Comparison of ENCODE assay signal across 8 cellular contexts in the genomic region with DNA sequence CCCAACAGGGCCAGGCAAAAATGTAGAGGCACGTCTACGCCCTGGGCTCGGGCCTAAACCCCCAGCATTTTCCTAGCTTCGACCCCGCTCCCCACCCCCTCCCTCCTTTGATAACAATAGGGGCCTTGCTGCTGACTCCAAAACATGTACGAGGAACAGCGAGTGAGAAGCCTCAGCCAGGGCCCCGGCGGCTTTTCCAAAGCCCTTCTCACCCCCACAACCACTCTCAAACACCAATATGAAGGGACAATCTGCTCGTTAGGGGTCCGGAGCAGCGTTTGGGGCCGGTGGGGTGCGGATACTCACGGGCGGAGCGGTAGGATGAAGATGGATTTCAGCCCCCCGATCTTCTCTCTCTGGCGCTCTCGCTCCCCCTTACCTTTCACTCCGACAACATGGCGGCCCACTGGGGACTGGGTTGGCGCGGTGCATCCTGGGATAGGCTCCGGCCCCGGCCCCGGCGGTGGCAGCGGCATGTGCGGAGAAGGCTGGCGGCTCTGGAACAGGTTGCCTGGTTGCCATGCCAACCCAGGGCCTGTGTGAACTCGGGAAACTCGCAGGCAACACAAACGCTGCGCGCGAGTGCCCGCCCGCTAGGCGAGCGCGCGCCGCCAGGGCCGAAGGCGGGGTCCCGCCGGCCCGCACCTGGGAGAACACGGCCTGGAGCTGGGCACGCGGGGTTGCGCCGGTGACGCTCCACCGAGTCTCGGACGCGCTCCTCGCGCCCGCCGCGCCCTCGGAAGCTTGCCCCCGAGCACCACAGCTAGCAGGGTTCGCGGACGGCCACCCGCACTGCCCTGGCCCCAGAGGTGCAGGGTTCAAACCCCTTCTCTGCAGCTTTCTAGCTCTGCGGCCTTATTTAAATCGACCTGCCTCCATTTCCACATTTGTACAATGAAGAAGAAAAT. TPM values are rescaled to one million over a fixed set of nuclear protein-coding genes. Genes with fewer than 3 reads are reported as not detected.
DNase-seq lines count a peak whose midpoint lies in the region; ATAC-seq and TF ChIP-seq lines count a peak whose summit lies in the region.

A gene with protein sequence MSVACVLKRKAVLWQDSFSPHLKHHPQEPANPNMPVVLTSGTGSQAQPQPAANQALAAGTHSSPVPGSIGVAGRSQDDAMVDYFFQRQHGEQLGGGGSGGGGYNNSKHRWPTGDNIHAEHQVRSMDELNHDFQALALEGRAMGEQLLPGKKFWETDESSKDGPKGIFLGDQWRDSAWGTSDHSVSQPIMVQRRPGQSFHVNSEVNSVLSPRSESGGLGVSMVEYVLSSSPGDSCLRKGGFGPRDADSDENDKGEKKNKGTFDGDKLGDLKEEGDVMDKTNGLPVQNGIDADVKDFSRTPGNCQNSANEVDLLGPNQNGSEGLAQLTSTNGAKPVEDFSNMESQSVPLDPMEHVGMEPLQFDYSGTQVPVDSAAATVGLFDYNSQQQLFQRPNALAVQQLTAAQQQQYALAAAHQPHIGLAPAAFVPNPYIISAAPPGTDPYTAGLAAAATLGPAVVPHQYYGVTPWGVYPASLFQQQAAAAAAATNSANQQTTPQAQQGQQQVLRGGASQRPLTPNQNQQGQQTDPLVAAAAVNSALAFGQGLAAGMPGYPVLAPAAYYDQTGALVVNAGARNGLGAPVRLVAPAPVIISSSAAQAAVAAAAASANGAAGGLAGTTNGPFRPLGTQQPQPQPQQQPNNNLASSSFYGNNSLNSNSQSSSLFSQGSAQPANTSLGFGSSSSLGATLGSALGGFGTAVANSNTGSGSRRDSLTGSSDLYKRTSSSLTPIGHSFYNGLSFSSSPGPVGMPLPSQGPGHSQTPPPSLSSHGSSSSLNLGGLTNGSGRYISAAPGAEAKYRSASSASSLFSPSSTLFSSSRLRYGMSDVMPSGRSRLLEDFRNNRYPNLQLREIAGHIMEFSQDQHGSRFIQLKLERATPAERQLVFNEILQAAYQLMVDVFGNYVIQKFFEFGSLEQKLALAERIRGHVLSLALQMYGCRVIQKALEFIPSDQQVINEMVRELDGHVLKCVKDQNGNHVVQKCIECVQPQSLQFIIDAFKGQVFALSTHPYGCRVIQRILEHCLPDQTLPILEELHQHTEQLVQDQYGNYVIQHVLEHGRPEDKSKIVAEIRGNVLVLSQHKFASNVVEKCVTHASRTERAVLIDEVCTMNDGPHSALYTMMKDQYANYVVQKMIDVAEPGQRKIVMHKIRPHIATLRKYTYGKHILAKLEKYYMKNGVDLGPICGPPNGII (minus strand): TSS at position 408 of the 908 bp plus-strand sequence. CDS start 6,151 bp downstream, outside the sequence.

- H3K4me3 ChIP-seq in GM08714 (ENCODE audit: low read length) (peak within 1 kb of the TSS; percentile 93), osteoblast (ENCODE audit: insufficient read depth, low read length) (peak within 1 kb of the TSS; percentile 84), thoracic aorta (peak within 1 kb of the TSS; percentile 87)

- peak; percentile 99 for DNase-seq in NCI-H1092 (lab: John Stamatoyannopoulos, UW)
- DNase-seq in activated naive CD4-positive, alpha-beta T cell treated with anti-CD3 and anti-CD28 coated beads, Interleukin-2, amount 50 U/mL, for 72 hours (ENCODE audit: low spot score in 2 of 2) = peak; percentile 98
- peak; percentile 99 for DNase-seq in glomerular visceral epithelial cell (ENCODE audit: extremely low spot score)
- peak; percentile 99 for DNase-seq in osteoblast (ENCODE audit: insufficient read length, low spot score, missing footprints)
- DNase-seq in thoracic aorta (ENCODE audit: low spot score) = peak; percentile 98

- ATAC-seq in HG02588 (IDR thresholded peaks at IDR 0.05; ENCODE audit: unreplicated experiment) (peak; percentile 96), SK-N-SH treated with all-trans-retinoic acid at 6 μM for 48 hours (peak; percentile 97), thoracic aorta (ENCODE audit: insufficient number of reproducible peaks, low FRiP score, low read depth) (peak; percentile 94)
- ATAC-seq in activated naive CD4-positive, alpha-beta T cell treated with anti-CD3 and anti-CD28 coated beads, Interleukin-2, amount 50 U/mL, for 72 hours = peak; percentile 96 to 98

- peak within 1 kb of the TSS; percentile 80 for H3K4me2 ChIP-seq in osteoblast (ENCODE audit: insufficient read depth, low read length)

- no peaks in the 10 kb centered on the region for H3K9me3 Mint-ChIP-seq in activated naive CD4-positive, alpha-beta T cell treated with anti-CD3 and anti-CD28 coated beads, Interleukin-2, amount 50 U/mL, for 72 hours

- H3K27me3 ChIP-seq in osteoblast (ENCODE audit: insufficient read depth, low read length) (no peaks in the 10 kb centered on the region), thoracic aorta (replicated peaks; ENCODE audit: insufficient read depth) (no peaks in the 10 kb centered on the region)

- H2AFZ ChIP-seq in osteoblast (ENCODE audit: low read length) = peak within 1 kb of the TSS; percentile 99

- H3K79me2 ChIP-seq in osteoblast (ENCODE audit: insufficient read depth, low read length) = peaks cover 49% of the 10 kb centered on the region

- H3K27ac ChIP-seq in osteoblast (ENCODE audit: low read depth, low read length) (peak within 1 kb of the TSS; percentile 92), thoracic aorta (peak within 1 kb of the TSS; percentile 85 to 92)

- H3K4me1 ChIP-seq in osteoblast (ENCODE audit: insufficient read depth, low read length) (peaks cover 16% of the 10 kb centered on the region), thoracic aorta (ENCODE audit: control insufficient read depth in 1 of 2, low read depth in 2 of 2) (peaks cover 18 to 24% of the 10 kb centered on the region in 2 donors)

- TF ChIP-seq CTCF in osteoblast (IDR thresholded peaks at IDR 0.05; ENCODE audit: extremely low read depth, low read depth, low read length) = no peak
- peak; percentile 44 for TF ChIP-seq CTCF in thoracic aorta (IDR thresholded peaks at IDR 0.05)

- H3K36me3 ChIP-seq in osteoblast (ENCODE audit: insufficient read depth, low read length) (no peaks in the 10 kb centered on the region), thoracic aorta (no peaks in the 10 kb centered on the region)

- peak within 1 kb of the TSS; percentile 99 to 100 for H3K27ac Mint-ChIP-seq in activated naive CD4-positive, alpha-beta T cell treated with anti-CD3 and anti-CD28 coated beads, Interleukin-2, amount 50 U/mL, for 72 hours

- H4K20me1 ChIP-seq in osteoblast (ENCODE audit: insufficient read depth, low read length) = peaks cover 34% of the 10 kb centered on the region

- H3K9me3 ChIP-seq in osteoblast (ENCODE audit: low read depth, low read length) (no peaks in the 10 kb centered on the region), thoracic aorta (no peaks in the 10 kb centered on the region)

- peaks cover 20 to 22% of the 10 kb centered on the region in 2 donors for H3K36me3 Mint-ChIP-seq in activated naive CD4-positive, alpha-beta T cell treated with anti-CD3 and anti-CD28 coated beads, Interleukin-2, amount 50 U/mL, for 72 hours

TF ChIP-seq in SK-N-SH treated with all-trans-retinoic acid at 6 μM for 48 hours, 23 proteins besides CTCF, POLR2A, EP300 and RAD21:
- TF ChIP-seq ESRRG (CRISPR knock-in tag; IDR thresholded peaks at IDR 0.05) (no peak), ZFP3 (CRISPR knock-in tag; IDR thresholded peaks at IDR 0.05) (peak; percentile 83; the same call in 1 of the 2 replicates)
- TF ChIP-seq, protein P1, sequence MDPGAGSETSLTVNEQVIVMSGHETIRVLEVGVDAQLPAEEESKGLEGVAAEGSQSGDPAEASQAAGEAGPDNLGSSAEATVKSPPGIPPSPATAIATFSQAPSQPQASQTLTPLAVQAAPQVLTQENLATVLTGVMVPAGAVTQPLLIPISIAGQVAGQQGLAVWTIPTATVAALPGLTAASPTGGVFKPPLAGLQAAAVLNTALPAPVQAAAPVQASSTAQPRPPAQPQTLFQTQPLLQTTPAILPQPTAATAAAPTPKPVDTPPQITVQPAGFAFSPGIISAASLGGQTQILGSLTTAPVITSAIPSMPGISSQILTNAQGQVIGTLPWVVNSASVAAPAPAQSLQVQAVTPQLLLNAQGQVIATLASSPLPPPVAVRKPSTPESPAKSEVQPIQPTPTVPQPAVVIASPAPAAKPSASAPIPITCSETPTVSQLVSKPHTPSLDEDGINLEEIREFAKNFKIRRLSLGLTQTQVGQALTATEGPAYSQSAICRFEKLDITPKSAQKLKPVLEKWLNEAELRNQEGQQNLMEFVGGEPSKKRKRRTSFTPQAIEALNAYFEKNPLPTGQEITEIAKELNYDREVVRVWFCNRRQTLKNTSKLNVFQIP (CRISPR knock-in tag; IDR thresholded peaks at IDR 0.05; ENCODE audit: borderline replicate concordance, low read depth) = 0 out of 2 replicates have a peak, but pooled peaks have one; percentile 61

RNA-seq across cellular contexts. Expression of the gene that starts here (rescaled TPM):
- total RNA-seq in activated naive CD4-positive, alpha-beta T cell treated with anti-CD3 and anti-CD28 coated beads, Interleukin-2, amount 50 U/mL, for 72 hours = 100 to 1,000 TPM; 107 to 118 TPM
- total RNA-seq in osteoblast = 68.8 and 69.5 TPM in 2 replicates
- total RNA-seq in thoracic aorta = 10 to 100 TPM; 70.4 to 97.9 TPM

Comparison
In these comparisons a context has a peak if more than half of its experiments do, and no peak if none do; other contexts are left out.
1. Peak in every context shown above with its lines: DNase-seq, ATAC-seq, H3K4me3 ChIP-seq and H3K27ac ChIP-seq.